Comparison of ENCODE assay signal across 34 cellular contexts in genomic region chr4:24364852-24365251, GRCh38.
"Had no signal": no experiment of that assay in that cellular context is flagged by ENCODE, and none has a peak within 500 bp of the region (broad histone marks: within the 10 kb centered on the region; RNA-seq: fewer than 3 reads in every experiment).

No MANE protein-coding gene starts in this region.

- H3K27ac ChIP-seq: KMS-11 had no signal

- DNase-seq: Karpas-422, Kasumi-1, MG63, MM.1S, MV-4-11, NCI-H1048, NCI-H1092, NCI-H1092 treated with DMSO at 0.1 percent for 48 hours, NCI-H1105, NCI-H1105 treated with DMSO at 0.1 percent for 48 hours, NCI-H1417, NCI-H1417 treated with DMSO at 0.1 percent for 48 hours, NCI-H1436, NCI-H1436 treated with DMSO at 0.1 percent for 48 hours, NCI-H146, NCI-H1694, NCI-H1694 treated with DMSO at 0.1 percent for 48 hours, NCI-H187, NCI-H187 treated with DMSO at 0.1 percent for 48 hours, NCI-H1930, NCI-H2029, NCI-H2029 treated with DMSO at 0.1 percent for 48 hours, NCI-H2081, NCI-H2081 treated with DMSO at 0.1 percent for 48 hours, NCI-H2107, NCI-H2171, NCI-H2171 treated with DMSO at 0.1 percent for 48 hours, NCI-H2227 treated with DMSO at 0.1 percent for 48 hours, NCI-H226, NCI-H345, NCI-H446, NCI-H446 treated with DMSO at 0.1 percent for 48 hours, NCI-H510A had no signal

- H3K4me3 ChIP-seq: MG63 had no signal

- H3K36me3 ChIP-seq: MG63 had no signal

- H3K9ac ChIP-seq: KMS-11 had no signal

- H3K9me3 ChIP-seq: MG63 had no signal

- H3K27me3 ChIP-seq: MG63 had no signal

- H3K4me2 ChIP-seq: KMS-11 had no signal
